ENCODE assay signal across 9 cellular contexts in genomic region chr13:78601124-78601885, GRCh38. TPM values are rescaled to one million over a fixed set of nuclear protein-coding genes. Genes with fewer than 3 reads are reported as not detected.
A peak's percentile ranks its signal among the peaks of the same experiment; 100 is the strongest.
DNase-seq lines count a peak whose midpoint lies in the region; ATAC-seq and TF ChIP-seq lines count a peak whose summit lies in the region.
"Had no signal": no experiment of that assay in that cellular context is flagged by ENCODE, and none has a peak within 500 bp of the region (broad histone marks: within the 10 kb centered on the region; RNA-seq: fewer than 3 reads in every experiment).

No MANE protein-coding gene starts in this region.

- ATAC-seq in activated CD8-positive, alpha-beta memory T cell treated with anti-CD3 and anti-CD28 coated beads, Interleukin-2, amount 10 ng/mL, durations not matched to agents 7 days and 5 days = no peak
- ATAC-seq in activated B cell treated with CpG ODN at 0.5 μM for 24 hours (ENCODE audit: low read depth) = no peak
- ATAC-seq: esophagus mucosa had no signal

- POLR2A ChIA-PET in activated B cell treated with CpG ODN at 0.5 μM for 24 hours (lab: Charles Lee) = no interaction called here

- peak overlapping the region; percentile 40 for H3K27ac Mint-ChIP-seq in activated CD8-positive, alpha-beta memory T cell treated with anti-CD3 and anti-CD28 coated beads, Interleukin-2, amount 10 ng/mL, durations not matched to agents 7 days and 5 days
- peak overlapping the region; percentile 24 for H3K27ac Mint-ChIP-seq in activated B cell treated with CpG ODN at 0.5 μM for 24 hours

- H3K27ac ChIP-seq in iPS DF 6.9 (ENCODE audit: low read length) (no peak overlapping the region), spleen (no peak overlapping the region)

- WGBS in iPS DF 6.9 (ENCODE audit: insufficient coverage, insufficient read length) = no CpG with 5 or more reads among the region's 61 CpGs
- WGBS in spleen, 5 donors = 2 to 5% (median 4%) methylated on average over 44 to 61 of the region's 61 CpGs

- intact Hi-C loops in activated B cell treated with CpG ODN at 0.5 μM for 24 hours (cut with micrococcal nuclease) = loop anchor here (5.0 to 10.0 kb wide), 3 partner anchors 646 to 1717 kb away; partner anchors contain the start of genes KCTD12 and NDFIP2
- intact Hi-C loops in spleen (cut with DNase I; ENCODE audit: low total_unique reads) = no loop called here

- peaks cover 89% of the 10 kb centered on the region for H3K27me3 Mint-ChIP-seq in activated CD8-positive, alpha-beta memory T cell treated with anti-CD3 and anti-CD28 coated beads, Interleukin-2, amount 10 ng/mL, durations not matched to agents 7 days and 5 days
- peaks cover 65% of the 10 kb centered on the region for H3K27me3 Mint-ChIP-seq in activated B cell treated with CpG ODN at 0.5 μM for 24 hours

- H3K36me3 ChIP-seq in iPS DF 6.9 (ENCODE audit: control insufficient read depth, insufficient read depth, low read length) = no peaks in the 10 kb centered on the region; the same call in 1 of the 2 replicates
- no peaks in the 10 kb centered on the region for H3K36me3 ChIP-seq in spleen

- TF ChIP-seq POLR2A in spleen (IDR thresholded peaks at IDR 0.05) = no peak

- H3K4me3 ChIP-seq in iPS DF 6.9 (ENCODE audit: low read length) (peak overlapping the region; percentile 28; the same call in 1 of the 2 replicates), spleen (peak overlapping the region in 6 of 8 donors; percentile 19 to 74 (median 28))

- peaks cover 31% of the 10 kb centered on the region for H3K4me1 Mint-ChIP-seq in activated CD8-positive, alpha-beta memory T cell treated with anti-CD3 and anti-CD28 coated beads, Interleukin-2, amount 10 ng/mL, durations not matched to agents 7 days and 5 days
- H3K4me1 Mint-ChIP-seq in activated B cell treated with CpG ODN at 0.5 μM for 24 hours = peaks cover 43% of the 10 kb centered on the region

- peaks cover 83% of the 10 kb centered on the region for H3K27me3 ChIP-seq in iPS DF 6.9 (ENCODE audit: control insufficient read depth, insufficient read depth, low read length)
- H3K27me3 ChIP-seq in spleen (replicated peaks in 1 of 7) = peaks cover 30 to 97% (median 95%) of the 10 kb centered on the region in 7 donors

- DNase-seq in activated CD8-positive, alpha-beta memory T cell treated with anti-CD3 and anti-CD28 coated beads, Interleukin-2, amount 10 ng/mL, durations not matched to agents 7 days and 5 days = no peak
- no peak for DNase-seq in activated CD8-positive, alpha-beta memory T cell treated with anti-CD3 and anti-CD28 coated beads, Interleukin-2, amount 50 U/mL, for 4 hours
- no peak for DNase-seq in activated B cell treated with CpG ODN at 0.5 μM for 24 hours
- no peak for DNase-seq in iPS DF 6.9 (ENCODE audit: low read depth, low spot score)
- DNase-seq in spleen = peak; percentile 74
- DNase-seq in NCI-H2171 (lab: John Stamatoyannopoulos, UW) = no peak
- DNase-seq in middle frontal gyrus (ENCODE audit: extremely low spot score, low spot score) = no peak
- no peak for DNase-seq in NCI-H1092 treated with DMSO at 0.1 percent for 48 hours (lab: John Stamatoyannopoulos, UW)

- H3K36me3 Mint-ChIP-seq in activated CD8-positive, alpha-beta memory T cell treated with anti-CD3 and anti-CD28 coated beads, Interleukin-2, amount 10 ng/mL, durations not matched to agents 7 days and 5 days = peaks cover 7% of the 10 kb centered on the region
- H3K36me3 Mint-ChIP-seq in activated B cell treated with CpG ODN at 0.5 μM for 24 hours (ENCODE audit: low read depth) = no peaks in the 10 kb centered on the region

- CTCF ChIA-PET in activated CD8-positive, alpha-beta memory T cell treated with anti-CD3 and anti-CD28 coated beads, Interleukin-2, amount 10 ng/mL, durations not matched to agents 7 days and 5 days (lab: Charles Lee) = no interaction called here
- CTCF ChIA-PET in activated B cell treated with CpG ODN at 0.5 μM for 24 hours (lab: Charles Lee) = no interaction called here

- H3K9me3 Mint-ChIP-seq in activated CD8-positive, alpha-beta memory T cell treated with anti-CD3 and anti-CD28 coated beads, Interleukin-2, amount 10 ng/mL, durations not matched to agents 7 days and 5 days (ENCODE audit: low read depth) = no peaks in the 10 kb centered on the region
- peaks cover 3% of the 10 kb centered on the region for H3K9me3 Mint-ChIP-seq in activated B cell treated with CpG ODN at 0.5 μM for 24 hours

- H3K9me3 ChIP-seq in iPS DF 6.9 (ENCODE audit: control insufficient read depth, insufficient read depth, low read length) (no peaks in the 10 kb centered on the region), spleen (peaks cover 0 to 15% (median 0%) of the 10 kb centered on the region in 8 donors)

- H3K4me1 ChIP-seq in iPS DF 6.9 (ENCODE audit: control insufficient read depth, insufficient read depth, low read length) (peaks cover 7% of the 10 kb centered on the region), spleen (peaks cover 6 to 57% (median 39%) of the 10 kb centered on the region in 6 donors)

- H3K4me3 Mint-ChIP-seq in activated CD8-positive, alpha-beta memory T cell treated with anti-CD3 and anti-CD28 coated beads, Interleukin-2, amount 10 ng/mL, durations not matched to agents 7 days and 5 days = peak overlapping the region; percentile 13
- peak overlapping the region; percentile 56 for H3K4me3 Mint-ChIP-seq in activated B cell treated with CpG ODN at 0.5 μM for 24 hours

- TF ChIP-seq CTCF in activated B cell treated with CpG ODN at 0.5 μM for 24 hours (IDR thresholded peaks at IDR 0.05) = no peak
- no peak for TF ChIP-seq CTCF in spleen (IDR thresholded peaks at IDR 0.05 in 8 of 11, conservative IDR thresholded peaks at IDR 0.05 in 3 of 11)

RNA-seq across cellular contexts. Expression of gene POU4F1, which starts 2.0 kb away (rescaled TPM):
- under 1 TPM; 0.18 to 0.23 TPM for total RNA-seq in activated CD8-positive, alpha-beta memory T cell treated with anti-CD3 and anti-CD28 coated beads, Interleukin-2, amount 10 ng/mL, durations not matched to agents 7 days and 5 days
- total RNA-seq in activated B cell treated with CpG ODN at 0.5 μM for 24 hours = 0.04 and 0.07 TPM in 2 replicates
- total RNA-seq in spleen = under 1 TPM in 1 of 7 donors, not detected in 6; 0.07 TPM
- under 1 TPM; 0.03 to 0.17 (median 0.09) TPM for polyA plus RNA-seq in spleen

RNA-seq across cellular contexts. Expression of gene OBI1, which starts 57.6 kb away (rescaled TPM):
- 10 to 100 TPM; 18.1 to 21.1 TPM for total RNA-seq in activated CD8-positive, alpha-beta memory T cell treated with anti-CD3 and anti-CD28 coated beads, Interleukin-2, amount 10 ng/mL, durations not matched to agents 7 days and 5 days
- total RNA-seq in activated B cell treated with CpG ODN at 0.5 μM for 24 hours = 16.2 and 19.1 TPM in 2 replicates
- total RNA-seq in spleen = 10 to 100 TPM; 11.5 to 14.7 (median 12.9) TPM
- 1 to 10 TPM; 4.1 to 7.0 (median 5.0) TPM for polyA plus RNA-seq in spleen
